13 cellular contexts compared by ENCODE assay signal in genomic region chr3:132550579-132551305, GRCh38. TPM values are rescaled to one million over a fixed set of nuclear protein-coding genes. Genes with fewer than 3 reads are reported as not detected.
DNase-seq lines count a peak whose midpoint lies in the region; ATAC-seq and TF ChIP-seq lines count a peak whose summit lies in the region.
"Had no signal": no experiment of that assay in that cellular context is flagged by ENCODE, and none has a peak within 500 bp of the region (broad histone marks: within the 10 kb centered on the region; RNA-seq: fewer than 3 reads in every experiment).

No MANE protein-coding gene starts in this region.

- no peaks in the 10 kb centered on the region for H3K9me3 ChIP-seq in heart left ventricle
- H3K9me3 ChIP-seq in uterus, result no peaks in the 10 kb centered on the region
- no peaks in the 10 kb centered on the region for H3K9me3 ChIP-seq in tibial nerve
- H3K9me3 ChIP-seq: transverse colon had no signal

- DNase-seq in heart left ventricle (no peak), Right ventricle myocardium superior (no peak), OCI-M1 (lab: John Stamatoyannopoulos, UW) (peak; percentile 81), brain microvascular endothelial cell (peak; percentile 24), uterus (no peak), NCI-H226 (no peak), tibial nerve (ENCODE audit: low spot score in 2 of 2) (no peak)
- DNase-seq: activated CD4-positive, CD25-positive, alpha-beta regulatory T cell treated with anti-CD3 and anti-CD28 coated beads, Interleukin-2, amount 50 U/mL, for 72 hours; activated naive CD4-positive, alpha-beta T cell treated with anti-CD3 and anti-CD28 coated beads, Interleukin-2, amount 50 U/mL, for 16 hours; H9; transverse colon had no signal

- ATAC-seq in heart left ventricle (peak in 3 of 4 donors; percentile 44 to 52 (median 47)), Right ventricle myocardium superior (ENCODE audit: poor library complexity) (no peak), HG02973 (IDR thresholded peaks at IDR 0.05; ENCODE audit: unreplicated experiment) (no peak)

- no peak for TF ChIP-seq EP300 in tibial nerve (IDR thresholded peaks at IDR 0.05)

- intact Hi-C loops in heart left ventricle (cut with DNase I), result no loop called here
- intact Hi-C loops in Right ventricle myocardium superior (cut with DNase I), result no loop called here
- intact Hi-C loops in uterus (cut with DNase I; ENCODE audit: low total_unique reads), result no loop called here

- H3K27me3 ChIP-seq in heart left ventricle (no peaks in the 10 kb centered on the region), brain microvascular endothelial cell (replicated peaks) (no peaks in the 10 kb centered on the region), uterus (no peaks in the 10 kb centered on the region), tibial nerve (no peaks in the 10 kb centered on the region)
- H3K27me3 ChIP-seq: transverse colon had no signal

- WGBS in heart left ventricle, 4 donors, result 43 to 60% (median 53%) methylated on average over 3 of the region's 3 CpGs
- WGBS in tibial nerve, 2 donors, result 52 to 63% methylated on average over 3 of the region's 3 CpGs

- TF ChIP-seq CTCF in heart left ventricle (IDR thresholded peaks at IDR 0.05) (no peak), brain microvascular endothelial cell (IDR thresholded peaks at IDR 0.05; ENCODE audit: low read depth, low read length, missing control alignments) (no peak), uterus (IDR thresholded peaks at IDR 0.05) (no peak), tibial nerve (IDR thresholded peaks at IDR 0.05) (no peak)

- no peak for TF ChIP-seq POLR2A in heart left ventricle (IDR thresholded peaks at IDR 0.05)
- no peak for TF ChIP-seq POLR2A in uterus (IDR thresholded peaks at IDR 0.05)
- no peak for TF ChIP-seq POLR2A in tibial nerve (IDR thresholded peaks at IDR 0.05)

- peak overlapping the region in 9 of 12 donors; percentile 0 to 72 (median 62) for H3K27ac ChIP-seq in heart left ventricle
- H3K27ac ChIP-seq in brain microvascular endothelial cell, result peak overlapping the region; percentile 49
- peak overlapping the region; percentile 35 to 43 for H3K27ac ChIP-seq in uterus
- peak overlapping the region in 1 of 4 donors; percentile 54 for H3K27ac ChIP-seq in tibial nerve
- H3K27ac ChIP-seq: transverse colon had no signal

- H3K4me1 ChIP-seq in heart left ventricle (peaks cover 0 to 51% (median 24%) of the 10 kb centered on the region in 12 donors), uterus (peaks cover 0 to 8% of the 10 kb centered on the region in 2 donors), tibial nerve (peaks cover 0 to 26% (median 0%) of the 10 kb centered on the region in 4 donors)

- H3K4me3 ChIP-seq in heart left ventricle (no peak overlapping the region), brain microvascular endothelial cell (ENCODE audit: low read depth, low read length) (no peak overlapping the region), uterus (no peak overlapping the region), tibial nerve (no peak overlapping the region)
- H3K4me3 ChIP-seq: transverse colon had no signal

- in situ Hi-C loops in brain microvascular endothelial cell (cut with HindIII; ENCODE audit: low pct_ligation_motif_present, low sequenced_read_pairs), result no loop called here

- H3K36me3 ChIP-seq in heart left ventricle (no peaks in the 10 kb centered on the region), brain microvascular endothelial cell (replicated peaks) (no peaks in the 10 kb centered on the region), uterus (no peaks in the 10 kb centered on the region), tibial nerve (no peaks in the 10 kb centered on the region)
- H3K36me3 ChIP-seq: transverse colon had no signal

RNA-seq across cellular contexts. Expression of gene ACKR4, which starts 46.3 kb away (rescaled TPM):
- total RNA-seq in heart left ventricle (1 to 10 TPM in 7 of 9 donors, under 1 TPM in 2; 0.69 to 3.0 (median 2.0) TPM), Right ventricle myocardium superior (2.9 TPM), uterus (1 to 10 TPM; 2.0 to 4.7 (median 4.4) TPM), tibial nerve (1 to 10 TPM in 1 of 4 donors, under 1 TPM in 2, not detected in 1; 0.22 to 1.0 (median 0.59) TPM)
- 1 to 10 TPM in 1 of 2 donors, under 1 TPM in 1; 0.64 to 2.2 TPM for polyA plus RNA-seq in heart left ventricle
- total RNA-seq: H9, LHCN-M2 had no signal

Comparison
In these comparisons a context has a peak if more than half of its experiments do, and no peak if none do; other contexts are left out.
1. ATAC-seq: peak in heart left ventricle (3 of 4); none in Right ventricle myocardium superior (single experiment) and HG02973 (single experiment).
2. DNase-seq: peak in OCI-M1 (single experiment) and brain microvascular endothelial cell (single experiment); none in heart left ventricle (0 of 5), Right ventricle myocardium superior (single experiment), uterus (0 of 2), NCI-H226 (single experiment) and tibial nerve (0 of 2).